ENCODE assay signal across 16 cellular contexts in the genomic region with DNA sequence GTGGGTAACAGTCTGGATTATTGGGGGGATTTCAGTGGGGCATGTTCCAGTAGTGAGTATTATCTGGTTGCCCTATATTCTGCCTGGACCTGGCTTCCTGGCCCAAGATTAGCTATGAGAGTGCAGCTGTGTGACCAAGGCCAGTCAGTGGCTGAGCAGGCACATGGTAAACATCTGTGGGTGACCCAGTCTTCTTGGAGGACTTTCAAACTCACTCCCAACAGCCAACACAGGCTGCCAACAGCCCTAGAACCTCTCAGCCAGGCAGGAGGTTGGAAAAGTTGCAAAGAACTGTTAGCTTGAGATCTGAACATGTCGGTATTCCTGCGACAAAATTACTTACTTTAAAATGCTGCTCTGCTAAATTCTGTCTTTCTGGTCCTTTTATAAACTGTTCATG.
DNase-seq lines count a peak whose midpoint lies in the region; TF ChIP-seq lines count a peak whose summit lies in the region.
"Had no signal": no experiment of that assay in that cellular context is flagged by ENCODE, and none has a peak within 500 bp of the region (broad histone marks: within the 10 kb centered on the region; RNA-seq: fewer than 3 reads in every experiment).

No MANE protein-coding gene starts in this region.

- no peaks in the 10 kb centered on the region for H3K79me1 ChIP-seq in neuronal stem cell (ENCODE audit: low read depth, low read length)

- H4K91ac ChIP-seq in neuronal stem cell (ENCODE audit: low read depth, low read length, poor library complexity) = no peak overlapping the region

- no peak overlapping the region for H3K4me2 ChIP-seq in neuronal stem cell (ENCODE audit: insufficient read depth, low read length, poor library complexity, severe bottlenecking)

- H2BK120ac ChIP-seq in neuronal stem cell (ENCODE audit: low read depth, low read length) = no peak overlapping the region

- no peak overlapping the region for H2BK5ac ChIP-seq in neuronal stem cell (ENCODE audit: low read length)

- intact Hi-C loops in tibial artery (cut with DNase I; ENCODE audit: low total_unique reads) = no loop called here

- H3K27ac Mint-ChIP-seq in nephron = peak overlapping the region in 2 of 3 experiments; percentile 6 to 15
- H3K27ac Mint-ChIP-seq: T-helper 1 cell treated with Interleukin-12 subunit alpha and Interleukin-12 subunit beta and Interleukin-4 antibody, amounts not matched to agents 30 μg/mL and 1 μg/mL, for 36 hours had no signal

- H3K9me3 ChIP-seq in tibial artery (no peaks in the 10 kb centered on the region), neuronal stem cell (replicated peaks in 1 of 2; ENCODE audit: control insufficient read depth in 2 of 2, insufficient read depth in 1 of 2, low read depth in 1 of 2, low read length in 2 of 2) (no peaks in the 10 kb centered on the region)

- peaks cover 0 to 15% (median 0%) of the 10 kb centered on the region in 3 donors for H3K36me3 ChIP-seq in tibial artery
- H3K36me3 ChIP-seq in neuronal stem cell (replicated peaks in 1 of 2; ENCODE audit: control insufficient read depth in 2 of 2, insufficient read depth in 2 of 2, low read length in 2 of 2) = no peaks in the 10 kb centered on the region
- H3K36me3 ChIP-seq in brain microvascular endothelial cell (replicated peaks) = no peaks in the 10 kb centered on the region

- H3K18ac ChIP-seq in neuronal stem cell (ENCODE audit: low read length) = no peak overlapping the region

- H2AK5ac ChIP-seq in neuronal stem cell (ENCODE audit: low read depth, low read length) = no peak overlapping the region

- no peak overlapping the region for H3K14ac ChIP-seq in neuronal stem cell (ENCODE audit: low read length)

- in situ Hi-C loops in brain microvascular endothelial cell (cut with HindIII; ENCODE audit: low pct_ligation_motif_present, low sequenced_read_pairs) = no loop called here

- no peaks in the 10 kb centered on the region for H3K27me3 Mint-ChIP-seq in nephron (ENCODE audit: low read depth)

- no peak overlapping the region for H2BK15ac ChIP-seq in neuronal stem cell (ENCODE audit: low read length)

- H3K27me3 ChIP-seq in tibial artery = no peaks in the 10 kb centered on the region
- H3K27me3 ChIP-seq in neuronal stem cell (ENCODE audit: control insufficient read depth in 3 of 3, insufficient read depth in 3 of 3, low read depth in 1 of 3, low read length in 3 of 3) = no peaks in the 10 kb centered on the region
- H3K27me3 ChIP-seq in brain microvascular endothelial cell (replicated peaks) = no peaks in the 10 kb centered on the region
- H3K27me3 ChIP-seq: foreskin keratinocyte had no signal

- H3K36me3 Mint-ChIP-seq in nephron (ENCODE audit: low read depth) = peaks cover 61% of the 10 kb centered on the region

- peaks cover 0 to 50% (median 16%) of the 10 kb centered on the region in 4 donors for H3K4me1 ChIP-seq in tibial artery
- peaks cover 4 to 14% of the 10 kb centered on the region in 2 donors for H3K4me1 ChIP-seq in neuronal stem cell (ENCODE audit: control insufficient read depth in 2 of 2, insufficient read depth in 1 of 2, low read depth in 1 of 2, low read length in 2 of 2)
- H3K4me1 ChIP-seq: foreskin keratinocyte had no signal

- no peak overlapping the region for H3K9ac ChIP-seq in neuronal stem cell (ENCODE audit: low read depth, low read length, poor library complexity)

- TF ChIP-seq CTCF in nephron (IDR thresholded peaks at IDR 0.05; ENCODE audit: unreplicated experiment in 3 of 3) = no peak
- TF ChIP-seq CTCF in tibial artery (IDR thresholded peaks at IDR 0.05) = no peak
- no peak for TF ChIP-seq CTCF in brain microvascular endothelial cell (IDR thresholded peaks at IDR 0.05; ENCODE audit: low read depth, low read length, missing control alignments)

- no CpG with 5 or more reads among the region's 2 CpGs for WGBS in neuronal stem cell (ENCODE audit: extremely low coverage in 2 of 2, insufficient read length in 2 of 2, insufficient replicate concordance in 1 of 2), 2 donors

- peak overlapping the region; percentile 60 to 76 for H3K27ac ChIP-seq in tibial artery
- H3K27ac ChIP-seq in neuronal stem cell (replicated peaks; ENCODE audit: low read length) = no peak overlapping the region
- H3K27ac ChIP-seq in brain microvascular endothelial cell = no peak overlapping the region
- H3K27ac ChIP-seq: foreskin keratinocyte, HL-60 had no signal

- peaks cover 39% of the 10 kb centered on the region for H3K4me1 Mint-ChIP-seq in nephron

- no peak overlapping the region for H4K8ac ChIP-seq in neuronal stem cell (ENCODE audit: low read depth, low read length)

- no peaks in the 10 kb centered on the region for H3K9me3 Mint-ChIP-seq in nephron
- H3K9me3 Mint-ChIP-seq: T-helper 1 cell treated with Interleukin-12 subunit alpha and Interleukin-12 subunit beta and Interleukin-4 antibody, amounts not matched to agents 30 μg/mL and 1 μg/mL, for 36 hours had no signal

- H3K4ac ChIP-seq in neuronal stem cell (ENCODE audit: low read length) = no peak overlapping the region

- no peak overlapping the region for H3K4me3 ChIP-seq in tibial artery
- no peak overlapping the region for H3K4me3 ChIP-seq in neuronal stem cell (ENCODE audit: low read length in 2 of 2)
- no peak overlapping the region for H3K4me3 ChIP-seq in brain microvascular endothelial cell (ENCODE audit: low read depth, low read length)

- no peak overlapping the region for H2AFZ ChIP-seq in neuronal stem cell (ENCODE audit: low read length)

- H3K23ac ChIP-seq in neuronal stem cell (ENCODE audit: low read depth, low read length, poor library complexity) = no peak overlapping the region

- no peak overlapping the region for H3K4me3 Mint-ChIP-seq in nephron
- H3K4me3 Mint-ChIP-seq: T-helper 1 cell treated with Interleukin-12 subunit alpha and Interleukin-12 subunit beta and Interleukin-4 antibody, amounts not matched to agents 30 μg/mL and 1 μg/mL, for 36 hours had no signal

- DNase-seq in RPMI7951 (ENCODE audit: low read depth) = peak; percentile 77
- DNase-seq in globus pallidus (ENCODE audit: low spot score) = peak; percentile 35
- DNase-seq in tibial artery = peak; percentile 70 to 88
- no peak for DNase-seq in neuronal stem cell (ENCODE audit: low spot score)
- no peak for DNase-seq in brain microvascular endothelial cell
- no peak for DNase-seq in NCI-H345 (lab: John Stamatoyannopoulos, UW)
- DNase-seq in RPMI8226 = no peak
- DNase-seq: activated CD4-positive, alpha-beta T cell treated with anti-CD3 and anti-CD28 coated beads, Interleukin-2, amount 50 U/mL, for 4 hours; activated effector memory CD4-positive, alpha-beta T cell treated with Interleukin-2 at 50 U/mL for 16 hours; foreskin keratinocyte; NCI-H2107; stimulated activated CD4-positive, alpha-beta T cell treated with anti-CD3 and anti-CD28 coated beads, Interleukin-4, amount 100 ng/mL, for 1 hour; stimulated activated naive CD4-positive, alpha-beta T cell treated with Interleukin-2 at 50 U/mL for 16 hours had no signal

- no peak overlapping the region for H2BK12ac ChIP-seq in neuronal stem cell (ENCODE audit: low read length)

Comparison
In these comparisons a context has a peak if more than half of its experiments do, and no peak if none do; other contexts are left out.
1. DNase-seq: peak in RPMI7951 (single experiment), globus pallidus (single experiment) and tibial artery (2 of 2); none in neuronal stem cell (single experiment), brain microvascular endothelial cell (single experiment), NCI-H345 (single experiment) and RPMI8226 (single experiment).
2. H3K27ac ChIP-seq: peak in tibial artery (2 of 2); none in neuronal stem cell (single experiment) and brain microvascular endothelial cell (single experiment).